1 cellular context compared by ENCODE assay signal in the genomic region with DNA sequence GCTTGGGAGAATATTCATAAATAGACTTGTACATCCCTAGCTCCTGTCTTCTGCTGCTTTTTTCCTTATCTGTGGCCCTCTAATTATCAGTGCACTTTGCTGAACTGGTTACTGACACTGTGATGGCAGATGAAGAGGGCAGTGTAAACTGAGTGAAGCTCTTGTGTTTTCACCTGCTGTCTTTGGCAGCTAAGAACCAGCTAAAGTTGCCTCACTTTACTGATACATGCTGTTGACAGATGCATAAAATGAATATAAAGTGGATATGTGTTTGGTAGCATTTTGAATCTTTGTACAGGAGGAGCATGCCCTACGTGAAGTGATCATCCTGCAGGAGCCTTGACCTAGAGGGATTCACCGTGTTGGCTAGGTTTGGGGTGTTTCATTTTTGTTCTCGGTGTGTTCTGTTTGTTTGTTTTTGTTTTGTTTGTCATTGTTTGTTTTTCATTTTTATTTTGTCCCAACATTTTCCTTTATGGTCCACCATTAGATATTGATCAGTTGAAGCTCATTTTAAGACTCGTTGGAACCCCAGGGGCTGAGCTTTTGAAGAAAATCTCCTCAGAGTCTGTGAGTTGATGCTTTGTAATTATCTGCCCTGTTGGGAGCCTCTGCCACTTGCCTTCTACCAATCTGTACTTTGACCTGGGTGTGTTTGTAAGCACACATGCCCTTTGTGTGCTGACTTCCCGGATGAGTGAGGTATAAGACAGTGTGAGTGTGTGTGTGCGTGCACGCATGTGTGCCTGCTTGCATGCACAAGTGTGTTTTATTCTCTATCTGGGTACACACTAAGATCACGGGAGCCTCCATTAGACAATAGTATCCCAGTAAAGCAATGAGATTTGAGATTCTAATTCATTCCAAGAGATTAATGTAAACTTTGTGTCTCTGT.
A peak's percentile ranks its signal among the peaks of the same experiment; 100 is the strongest.
TF ChIP-seq lines count a peak whose summit lies in the region.

No MANE protein-coding gene starts in this region.

TF ChIP-seq in HepG2, 621 proteins besides CTCF, POLR2A, EP300 and RAD21 (continued from another document and continues in another):
- TF ChIP-seq, protein P1, sequence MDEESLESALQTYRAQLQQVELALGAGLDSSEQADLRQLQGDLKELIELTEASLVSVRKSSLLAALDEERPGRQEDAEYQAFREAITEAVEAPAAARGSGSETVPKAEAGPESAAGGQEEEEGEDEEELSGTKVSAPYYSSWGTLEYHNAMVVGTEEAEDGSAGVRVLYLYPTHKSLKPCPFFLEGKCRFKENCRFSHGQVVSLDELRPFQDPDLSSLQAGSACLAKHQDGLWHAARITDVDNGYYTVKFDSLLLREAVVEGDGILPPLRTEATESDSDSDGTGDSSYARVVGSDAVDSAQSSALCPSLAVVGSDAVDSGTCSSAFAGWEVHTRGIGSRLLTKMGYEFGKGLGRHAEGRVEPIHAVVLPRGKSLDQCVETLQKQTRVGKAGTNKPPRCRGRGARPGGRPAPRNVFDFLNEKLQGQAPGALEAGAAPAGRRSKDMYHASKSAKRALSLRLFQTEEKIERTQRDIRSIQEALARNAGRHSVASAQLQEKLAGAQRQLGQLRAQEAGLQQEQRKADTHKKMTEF (CRISPR knock-in tag; IDR thresholded peaks at IDR 0.05) = peak; percentile 88
- no peak for TF ChIP-seq ZNF333 (CRISPR knock-in tag; IDR thresholded peaks at IDR 0.05; ENCODE audit: borderline replicate concordance)
- peak; percentile 91 for TF ChIP-seq SOX13 (IDR thresholded peaks at IDR 0.05)
- peak in 1 of 2 experiments; percentile 97; a peak in 2 of 4 replicates for TF ChIP-seq SOX13 (CRISPR knock-in tag; conservative IDR thresholded peaks at IDR 0.05 in 1 of 2, IDR thresholded peaks at IDR 0.05 in 1 of 2)
- no peak for TF ChIP-seq ZNF207 (IDR thresholded peaks at IDR 0.05; ENCODE audit: borderline replicate concordance)
- no peak for TF ChIP-seq POLR2AphosphoS2 (IDR thresholded peaks at IDR 0.05; ENCODE audit: low read depth, low read length)
- TF ChIP-seq, protein P2, sequence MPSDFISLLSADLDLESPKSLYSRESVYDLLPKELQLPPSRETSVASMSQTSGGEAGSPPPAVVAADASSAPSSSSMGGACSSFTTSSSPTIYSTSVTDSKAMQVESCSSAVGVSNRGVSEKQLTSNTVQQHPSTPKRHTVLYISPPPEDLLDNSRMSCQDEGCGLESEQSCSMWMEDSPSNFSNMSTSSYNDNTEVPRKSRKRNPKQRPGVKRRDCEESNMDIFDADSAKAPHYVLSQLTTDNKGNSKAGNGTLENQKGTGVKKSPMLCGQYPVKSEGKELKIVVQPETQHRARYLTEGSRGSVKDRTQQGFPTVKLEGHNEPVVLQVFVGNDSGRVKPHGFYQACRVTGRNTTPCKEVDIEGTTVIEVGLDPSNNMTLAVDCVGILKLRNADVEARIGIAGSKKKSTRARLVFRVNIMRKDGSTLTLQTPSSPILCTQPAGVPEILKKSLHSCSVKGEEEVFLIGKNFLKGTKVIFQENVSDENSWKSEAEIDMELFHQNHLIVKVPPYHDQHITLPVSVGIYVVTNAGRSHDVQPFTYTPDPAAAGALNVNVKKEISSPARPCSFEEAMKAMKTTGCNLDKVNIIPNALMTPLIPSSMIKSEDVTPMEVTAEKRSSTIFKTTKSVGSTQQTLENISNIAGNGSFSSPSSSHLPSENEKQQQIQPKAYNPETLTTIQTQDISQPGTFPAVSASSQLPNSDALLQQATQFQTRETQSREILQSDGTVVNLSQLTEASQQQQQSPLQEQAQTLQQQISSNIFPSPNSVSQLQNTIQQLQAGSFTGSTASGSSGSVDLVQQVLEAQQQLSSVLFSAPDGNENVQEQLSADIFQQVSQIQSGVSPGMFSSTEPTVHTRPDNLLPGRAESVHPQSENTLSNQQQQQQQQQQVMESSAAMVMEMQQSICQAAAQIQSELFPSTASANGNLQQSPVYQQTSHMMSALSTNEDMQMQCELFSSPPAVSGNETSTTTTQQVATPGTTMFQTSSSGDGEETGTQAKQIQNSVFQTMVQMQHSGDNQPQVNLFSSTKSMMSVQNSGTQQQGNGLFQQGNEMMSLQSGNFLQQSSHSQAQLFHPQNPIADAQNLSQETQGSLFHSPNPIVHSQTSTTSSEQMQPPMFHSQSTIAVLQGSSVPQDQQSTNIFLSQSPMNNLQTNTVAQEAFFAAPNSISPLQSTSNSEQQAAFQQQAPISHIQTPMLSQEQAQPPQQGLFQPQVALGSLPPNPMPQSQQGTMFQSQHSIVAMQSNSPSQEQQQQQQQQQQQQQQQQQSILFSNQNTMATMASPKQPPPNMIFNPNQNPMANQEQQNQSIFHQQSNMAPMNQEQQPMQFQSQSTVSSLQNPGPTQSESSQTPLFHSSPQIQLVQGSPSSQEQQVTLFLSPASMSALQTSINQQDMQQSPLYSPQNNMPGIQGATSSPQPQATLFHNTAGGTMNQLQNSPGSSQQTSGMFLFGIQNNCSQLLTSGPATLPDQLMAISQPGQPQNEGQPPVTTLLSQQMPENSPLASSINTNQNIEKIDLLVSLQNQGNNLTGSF (CRISPR knock-in tag; IDR thresholded peaks at IDR 0.05) = no peak
- peak; percentile 54; the same call in 1 of the 2 replicates for TF ChIP-seq CREB1 (IDR thresholded peaks at IDR 0.05)
- TF ChIP-seq CREB1 (CRISPR knock-in tag; IDR thresholded peaks at IDR 0.05) = peak; percentile 82
- TF ChIP-seq, protein P3, sequence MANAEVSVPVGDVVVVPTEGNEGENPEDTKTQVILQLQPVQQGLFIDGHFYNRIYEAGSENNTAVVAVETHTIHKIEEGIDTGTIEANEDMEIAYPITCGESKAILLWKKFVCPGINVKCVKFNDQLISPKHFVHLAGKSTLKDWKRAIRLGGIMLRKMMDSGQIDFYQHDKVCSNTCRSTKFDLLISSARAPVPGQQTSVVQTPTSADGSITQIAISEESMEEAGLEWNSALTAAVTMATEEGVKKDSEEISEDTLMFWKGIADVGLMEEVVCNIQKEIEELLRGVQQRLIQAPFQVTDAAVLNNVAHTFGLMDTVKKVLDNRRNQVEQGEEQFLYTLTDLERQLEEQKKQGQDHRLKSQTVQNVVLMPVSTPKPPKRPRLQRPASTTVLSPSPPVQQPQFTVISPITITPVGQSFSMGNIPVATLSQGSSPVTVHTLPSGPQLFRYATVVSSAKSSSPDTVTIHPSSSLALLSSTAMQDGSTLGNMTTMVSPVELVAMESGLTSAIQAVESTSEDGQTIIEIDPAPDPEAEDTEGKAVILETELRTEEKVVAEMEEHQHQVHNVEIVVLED (CRISPR knock-in tag; IDR thresholded peaks at IDR 0.05; ENCODE audit: borderline replicate concordance) = no peak; the same call in 1 of the 2 replicates
- no peak for TF ChIP-seq ZNF24 (IDR thresholded peaks at IDR 0.05)
- TF ChIP-seq KDM3A (CRISPR knock-in tag; IDR thresholded peaks at IDR 0.05; ENCODE audit: low read depth) = peak; percentile 69; the same call in 1 of the 2 replicates
- TF ChIP-seq, protein P4, sequence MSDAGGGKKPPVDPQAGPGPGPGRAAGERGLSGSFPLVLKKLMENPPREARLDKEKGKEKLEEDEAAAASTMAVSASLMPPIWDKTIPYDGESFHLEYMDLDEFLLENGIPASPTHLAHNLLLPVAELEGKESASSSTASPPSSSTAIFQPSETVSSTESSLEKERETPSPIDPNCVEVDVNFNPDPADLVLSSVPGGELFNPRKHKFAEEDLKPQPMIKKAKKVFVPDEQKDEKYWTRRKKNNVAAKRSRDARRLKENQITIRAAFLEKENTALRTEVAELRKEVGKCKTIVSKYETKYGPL (CRISPR knock-in tag; IDR thresholded peaks at IDR 0.05) = no peak
- TF ChIP-seq ZNF749 (CRISPR knock-in tag; IDR thresholded peaks at IDR 0.05; ENCODE audit: borderline replicate concordance) = no peak
- peak; percentile 54; the same call in 1 of the 2 replicates for TF ChIP-seq ARNTL (CRISPR knock-in tag; IDR thresholded peaks at IDR 0.05)
- peak; percentile 99 for TF ChIP-seq ASH2L (IDR thresholded peaks at IDR 0.05; ENCODE audit: insufficient read length, low read depth, low read length)
- TF ChIP-seq ZSCAN9 (CRISPR knock-in tag; IDR thresholded peaks at IDR 0.05; ENCODE audit: borderline replicate concordance) = peak; percentile 89; the same call in 1 of the 2 replicates
- TF ChIP-seq E2F5 (CRISPR knock-in tag; conservative IDR thresholded peaks at IDR 0.05) = no peak
- TF ChIP-seq CSRNP2 (CRISPR knock-in tag; conservative IDR thresholded peaks at IDR 0.05; ENCODE audit: low read depth) = no peak
- TF ChIP-seq, protein P5, sequence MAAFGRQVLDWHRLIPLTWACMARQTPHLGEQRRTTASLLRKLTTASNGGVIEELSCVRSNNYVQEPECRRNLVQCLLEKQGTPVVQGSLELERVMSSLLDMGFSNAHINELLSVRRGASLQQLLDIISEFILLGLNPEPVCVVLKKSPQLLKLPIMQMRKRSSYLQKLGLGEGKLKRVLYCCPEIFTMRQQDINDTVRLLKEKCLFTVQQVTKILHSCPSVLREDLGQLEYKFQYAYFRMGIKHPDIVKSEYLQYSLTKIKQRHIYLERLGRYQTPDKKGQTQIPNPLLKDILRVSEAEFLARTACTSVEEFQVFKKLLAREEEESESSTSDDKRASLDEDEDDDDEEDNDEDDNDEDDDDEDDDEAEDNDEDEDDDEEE (CRISPR knock-in tag; IDR thresholded peaks at IDR 0.05) = no peak
- TF ChIP-seq, protein P6, sequence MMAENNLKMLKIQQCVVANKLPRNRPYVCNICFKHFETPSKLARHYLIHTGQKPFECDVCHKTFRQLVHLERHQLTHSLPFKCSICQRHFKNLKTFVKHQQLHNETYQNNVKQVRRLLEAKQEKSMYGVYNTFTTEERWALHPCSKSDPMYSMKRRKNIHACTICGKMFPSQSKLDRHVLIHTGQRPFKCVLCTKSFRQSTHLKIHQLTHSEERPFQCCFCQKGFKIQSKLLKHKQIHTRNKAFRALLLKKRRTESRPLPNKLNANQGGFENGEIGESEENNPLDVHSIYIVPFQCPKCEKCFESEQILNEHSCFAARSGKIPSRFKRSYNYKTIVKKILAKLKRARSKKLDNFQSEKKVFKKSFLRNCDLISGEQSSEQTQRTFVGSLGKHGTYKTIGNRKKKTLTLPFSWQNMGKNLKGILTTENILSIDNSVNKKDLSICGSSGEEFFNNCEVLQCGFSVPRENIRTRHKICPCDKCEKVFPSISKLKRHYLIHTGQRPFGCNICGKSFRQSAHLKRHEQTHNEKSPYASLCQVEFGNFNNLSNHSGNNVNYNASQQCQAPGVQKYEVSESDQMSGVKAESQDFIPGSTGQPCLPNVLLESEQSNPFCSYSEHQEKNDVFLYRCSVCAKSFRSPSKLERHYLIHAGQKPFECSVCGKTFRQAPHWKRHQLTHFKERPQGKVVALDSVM (CRISPR knock-in tag; IDR thresholded peaks at IDR 0.05) = peak; percentile 22; the same call in 1 of the 2 replicates
- TF ChIP-seq ZNF441 (CRISPR knock-in tag; IDR thresholded peaks at IDR 0.05; ENCODE audit: borderline replicate concordance) = 0 out of 2 replicates have a peak, but pooled peaks have one; percentile 43
- TF ChIP-seq ZNF558 (CRISPR knock-in tag; IDR thresholded peaks at IDR 0.05; ENCODE audit: borderline replicate concordance) = no peak
- TF ChIP-seq ARID5B (CRISPR knock-in tag; IDR thresholded peaks at IDR 0.05) = peak; percentile 98
- TF ChIP-seq PATZ1 (CRISPR knock-in tag; IDR thresholded peaks at IDR 0.05) = peak; percentile 78
- no peak for TF ChIP-seq SMARCE1 (IDR thresholded peaks at IDR 0.05; ENCODE audit: borderline replicate concordance)
- no peak for TF ChIP-seq SETDB1 (CRISPR knock-in tag; IDR thresholded peaks at IDR 0.05; ENCODE audit: borderline replicate concordance)
